In genomic region chr11:70187771-70188170, GRCh38 we compare ENCODE assay signal across 38 cellular contexts.
"Had no signal": no experiment of that assay in that cellular context is flagged by ENCODE, and none has a peak within 500 bp of the region (broad histone marks: within the 10 kb centered on the region; RNA-seq: fewer than 3 reads in every experiment).

No MANE protein-coding gene starts in this region.

- H3K4me3 ChIP-seq: adrenal gland, ascending aorta, body of pancreas, breast epithelium, cardiac muscle cell had no signal

- ATAC-seq: activated naive CD4-positive, alpha-beta T cell treated with anti-CD3 and anti-CD28 coated beads, Interleukin-2, amount 50 U/mL, for 72 hours; activated naive CD8-positive, alpha-beta T cell treated with anti-CD3 and anti-CD28 coated beads, Interleukin-2, amount 50 U/mL, for 24 hours; activated T-cell treated with anti-CD3 and anti-CD28 coated beads, Interleukin-2, amount 50 U/mL, for 4 hours; activated T-cell treated with anti-CD3 and anti-CD28 coated beads, Interleukin-2, amount 50 U/mL, for 72 hours; activated T-helper 17 cell treated with anti-CD3 and anti-CD28 coated beads, Interleukin-2, amount 50 U/mL, for 72 hours; body of pancreas had no signal

- DNase-seq: activated effector memory CD4-positive, alpha-beta T cell treated with anti-CD3 and anti-CD28 coated beads, Interleukin-2, amount 50 U/mL, for 16 hours; activated effector memory CD4-positive, alpha-beta T cell treated with Interleukin-2 at 50 U/mL for 16 hours; activated gamma-delta T cell; activated gamma-delta T cell treated with Interleukin-2 at 50 U/mL for 16 hours; activated naive CD4-positive, alpha-beta T cell; activated naive CD4-positive, alpha-beta T cell treated with anti-CD3 and anti-CD28 coated beads for 36 hours; activated naive CD4-positive, alpha-beta T cell treated with anti-CD3 and anti-CD28 coated beads, Interleukin-2, amount 10 ng/mL, durations not matched to agents 7 days and 5 days; activated naive CD4-positive, alpha-beta T cell treated with anti-CD3 and anti-CD28 coated beads, Interleukin-2, amount 50 U/mL, for 16 hours; activated naive CD4-positive, alpha-beta T cell treated with Interleukin-2 at 50 U/mL for 16 hours; activated naive CD8-positive, alpha-beta T cell treated with anti-CD3 and anti-CD28 coated beads for 36 hours; activated naive CD8-positive, alpha-beta T cell treated with anti-CD3 and anti-CD28 coated beads, Interleukin-2, amount 10 ng/mL, durations not matched to agents 7 days and 5 days; activated naive CD8-positive, alpha-beta T cell treated with anti-CD3 and anti-CD28 coated beads, Interleukin-2, amount 50 U/mL, for 24 hours; activated T-cell treated with anti-CD3 and anti-CD28 coated beads, Interleukin-2, amount 50 U/mL, for 1 hour; activated T-cell treated with anti-CD3 and anti-CD28 coated beads, Interleukin-2, amount 50 U/mL, for 24 hours; activated T-cell treated with anti-CD3 and anti-CD28 coated beads, Interleukin-2, amount 50 U/mL, for 4 hours; activated T-cell treated with anti-CD3 and anti-CD28 coated beads, Interleukin-2, amount 50 U/mL, for 48 hours; activated T-cell treated with anti-CD3 and anti-CD28 coated beads, Interleukin-2, amount 50 U/mL, for 72 hours; adrenal gland; amniotic stem cell; amygdala; anterior cingulate cortex; aorta; body of pancreas; brain microvascular endothelial cell; caudate nucleus; central memory CD4-positive, alpha-beta T cell; cerebellar nuclear complex had no signal

- H3K4me3 Mint-ChIP-seq: activated naive CD4-positive, alpha-beta T cell treated with anti-CD3 and anti-CD28 coated beads for 36 hours; activated naive CD4-positive, alpha-beta T cell treated with anti-CD3 and anti-CD28 coated beads, Interleukin-2, amount 10 ng/mL, durations not matched to agents 7 days and 5 days; activated naive CD4-positive, alpha-beta T cell treated with anti-CD3 and anti-CD28 coated beads, Interleukin-2, amount 50 U/mL, for 24 hours; activated naive CD8-positive, alpha-beta T cell; activated naive CD8-positive, alpha-beta T cell treated with anti-CD3 and anti-CD28 coated beads for 36 hours; activated naive CD8-positive, alpha-beta T cell treated with anti-CD3 and anti-CD28 coated beads, Interleukin-2, amount 10 ng/mL, durations not matched to agents 7 days and 5 days; activated naive CD8-positive, alpha-beta T cell treated with anti-CD3 and anti-CD28 coated beads, Interleukin-2, amount 50 U/mL, for 24 hours; activated T-cell treated with anti-CD3 and anti-CD28 coated beads, Interleukin-2, amount 50 U/mL, for 24 hours; activated T-cell treated with anti-CD3 and anti-CD28 coated beads, Interleukin-2, amount 50 U/mL, for 4 hours; activated T-cell treated with anti-CD3 and anti-CD28 coated beads, Interleukin-2, amount 50 U/mL, for 72 hours; activated T-helper 1 cell treated with anti-CD3 and anti-CD28 coated beads, Interleukin-12 subunit alpha, Interleukin-12 subunit beta, Interleukin-2, Interleukin-4 antibody, amounts not matched to agents 30 ng/mL and 10 ng/mL and 1 ng/mL, durations not matched to agents 14 hours and 24 hours and 36 hours; activated T-helper 17 cell treated with anti-CD3 and anti-CD28 coated beads, Interleukin-2, amount 50 U/mL, for 72 hours; brain; central memory CD8-positive, alpha-beta T cell had no signal

- H3K36me3 Mint-ChIP-seq: activated naive CD4-positive, alpha-beta T cell treated with anti-CD3 and anti-CD28 coated beads, Interleukin-2, amount 10 ng/mL, durations not matched to agents 7 days and 5 days; activated naive CD4-positive, alpha-beta T cell treated with anti-CD3 and anti-CD28 coated beads, Interleukin-2, amount 50 U/mL, for 24 hours; activated naive CD4-positive, alpha-beta T cell treated with anti-CD3 and anti-CD28 coated beads, Interleukin-2, amount 50 U/mL, for 72 hours; activated naive CD8-positive, alpha-beta T cell; activated naive CD8-positive, alpha-beta T cell treated with anti-CD3 and anti-CD28 coated beads for 36 hours; activated naive CD8-positive, alpha-beta T cell treated with anti-CD3 and anti-CD28 coated beads, Interleukin-2, amount 10 ng/mL, durations not matched to agents 7 days and 5 days; brain had no signal

- H3K4me1 Mint-ChIP-seq: activated naive CD4-positive, alpha-beta T cell treated with anti-CD3 and anti-CD28 coated beads, Interleukin-2, amount 10 ng/mL, durations not matched to agents 7 days and 5 days; activated naive CD4-positive, alpha-beta T cell treated with anti-CD3 and anti-CD28 coated beads, Interleukin-2, amount 50 U/mL, for 24 hours; activated naive CD8-positive, alpha-beta T cell treated with anti-CD3 and anti-CD28 coated beads for 36 hours; activated naive CD8-positive, alpha-beta T cell treated with anti-CD3 and anti-CD28 coated beads, Interleukin-2, amount 50 U/mL, for 24 hours; activated T-helper 17 cell treated with anti-CD3 and anti-CD28 coated beads, Interleukin-2, amount 50 U/mL, for 72 hours; central memory CD8-positive, alpha-beta T cell had no signal

- H3K27ac ChIP-seq: adrenal gland, body of pancreas, brain microvascular endothelial cell, cardiac muscle cell had no signal

- H3K36me3 ChIP-seq: adrenal gland, brain microvascular endothelial cell, breast epithelium, cardiac muscle cell had no signal

- H3K4me1 ChIP-seq: adrenal gland, body of pancreas had no signal

- H3K27ac Mint-ChIP-seq: activated naive CD4-positive, alpha-beta T cell treated with anti-CD3 and anti-CD28 coated beads for 36 hours; activated naive CD4-positive, alpha-beta T cell treated with anti-CD3 and anti-CD28 coated beads, Interleukin-2, amount 10 ng/mL, durations not matched to agents 7 days and 5 days; activated naive CD4-positive, alpha-beta T cell treated with anti-CD3 and anti-CD28 coated beads, Interleukin-2, amount 50 U/mL, for 24 hours; activated naive CD4-positive, alpha-beta T cell treated with anti-CD3 and anti-CD28 coated beads, Interleukin-2, amount 50 U/mL, for 72 hours; activated naive CD8-positive, alpha-beta T cell; activated naive CD8-positive, alpha-beta T cell treated with anti-CD3 and anti-CD28 coated beads for 36 hours; activated naive CD8-positive, alpha-beta T cell treated with anti-CD3 and anti-CD28 coated beads, Interleukin-2, amount 10 ng/mL, durations not matched to agents 7 days and 5 days; activated naive CD8-positive, alpha-beta T cell treated with anti-CD3 and anti-CD28 coated beads, Interleukin-2, amount 50 U/mL, for 24 hours; activated T-cell treated with anti-CD3 and anti-CD28 coated beads, Interleukin-2, amount 50 U/mL, for 24 hours; activated T-cell treated with anti-CD3 and anti-CD28 coated beads, Interleukin-2, amount 50 U/mL, for 72 hours; activated T-helper 1 cell treated with anti-CD3 and anti-CD28 coated beads, Interleukin-12 subunit alpha, Interleukin-12 subunit beta, Interleukin-2, Interleukin-4 antibody, amounts not matched to agents 30 ng/mL and 10 ng/mL and 1 ng/mL, durations not matched to agents 14 hours and 24 hours and 36 hours; activated T-helper 17 cell treated with anti-CD3 and anti-CD28 coated beads, Interleukin-2, amount 50 U/mL, for 72 hours; activated T-helper 2 cell treated with anti-CD3 and anti-CD28 coated beads, Interferon-gamma antibody, Interleukin-2, Interleukin-4, amounts not matched to agents 10 μg/mL and 5 μg/mL and 100 μg/mL, durations not matched to agents 14 hours and 24 hours and 36 hours; brain had no signal

- H3K27me3 Mint-ChIP-seq: activated naive CD8-positive, alpha-beta T cell treated with anti-CD3 and anti-CD28 coated beads, Interleukin-2, amount 10 ng/mL, durations not matched to agents 7 days and 5 days; activated T-helper 17 cell treated with anti-CD3 and anti-CD28 coated beads, Interleukin-2, amount 50 U/mL, for 72 hours had no signal

- H3K9me3 ChIP-seq: adrenal gland, ascending aorta, body of pancreas, breast epithelium had no signal

- H3K9me3 Mint-ChIP-seq: activated naive CD4-positive, alpha-beta T cell treated with anti-CD3 and anti-CD28 coated beads for 36 hours; activated naive CD4-positive, alpha-beta T cell treated with anti-CD3 and anti-CD28 coated beads, Interleukin-2, amount 10 ng/mL, durations not matched to agents 7 days and 5 days; activated naive CD4-positive, alpha-beta T cell treated with anti-CD3 and anti-CD28 coated beads, Interleukin-2, amount 50 U/mL, for 24 hours; activated naive CD4-positive, alpha-beta T cell treated with anti-CD3 and anti-CD28 coated beads, Interleukin-2, amount 50 U/mL, for 72 hours; activated naive CD8-positive, alpha-beta T cell treated with anti-CD3 and anti-CD28 coated beads for 36 hours; activated naive CD8-positive, alpha-beta T cell treated with anti-CD3 and anti-CD28 coated beads, Interleukin-2, amount 10 ng/mL, durations not matched to agents 7 days and 5 days; activated naive CD8-positive, alpha-beta T cell treated with anti-CD3 and anti-CD28 coated beads, Interleukin-2, amount 50 U/mL, for 24 hours; activated T-cell treated with anti-CD3 and anti-CD28 coated beads, Interleukin-2, amount 50 U/mL, for 24 hours; activated T-cell treated with anti-CD3 and anti-CD28 coated beads, Interleukin-2, amount 50 U/mL, for 4 hours; activated T-cell treated with anti-CD3 and anti-CD28 coated beads, Interleukin-2, amount 50 U/mL, for 72 hours; activated T-helper 1 cell treated with anti-CD3 and anti-CD28 coated beads, Interleukin-12 subunit alpha, Interleukin-12 subunit beta, Interleukin-2, Interleukin-4 antibody, amounts not matched to agents 30 ng/mL and 10 ng/mL and 1 ng/mL, durations not matched to agents 14 hours and 24 hours and 36 hours; activated T-helper 17 cell treated with anti-CD3 and anti-CD28 coated beads, Interleukin-2, amount 50 U/mL, for 72 hours; activated T-helper 2 cell treated with anti-CD3 and anti-CD28 coated beads, Interferon-gamma antibody, Interleukin-2, Interleukin-4, amounts not matched to agents 10 μg/mL and 5 μg/mL and 100 μg/mL, durations not matched to agents 14 hours and 24 hours and 36 hours; central memory CD8-positive, alpha-beta T cell had no signal

- H3K27me3 ChIP-seq: adrenal gland, ascending aorta, body of pancreas, brain microvascular endothelial cell, breast epithelium, cardiac muscle cell had no signal
